ENCODE assay signal across 28 cellular contexts in genomic region chr3:74862501-74862900, GRCh38.
"Had no signal": no experiment of that assay in that cellular context is flagged by ENCODE, and none has a peak within 500 bp of the region (broad histone marks: within the 10 kb centered on the region; RNA-seq: fewer than 3 reads in every experiment).

No MANE protein-coding gene starts in this region.

- H3K4me3 ChIP-seq: adrenal gland, ascending aorta, coronary artery, esophagus squamous epithelium, hepatocyte, left ventricle myocardium inferior, ovary, psoas muscle, right atrium auricular region, spleen, thoracic aorta, upper lobe of left lung had no signal

- ATAC-seq: activated T-cell treated with anti-CD3 and anti-CD28 coated beads, Interleukin-2, amount 50 U/mL, for 4 hours; foreskin keratinocyte; natural killer cell treated with Interleukin-12 subunit alpha and Interleukin-12 subunit beta and Interleukin-15 and Interleukin-18, amount 100 ng/mL, for 72 hours; psoas muscle; WTC11 had no signal

- DNase-seq: activated CD4-positive, alpha-beta T cell treated with anti-CD3 and anti-CD28 coated beads, Interleukin-2, amount 50 U/mL, for 4 hours; activated CD8-positive, alpha-beta memory T cell treated with anti-CD3 and anti-CD28 coated beads for 24 hours; activated CD8-positive, alpha-beta memory T cell treated with anti-CD3 and anti-CD28 coated beads, Interleukin-2, amount 50 U/mL, for 48 hours; activated naive CD4-positive, alpha-beta T cell; activated T-cell treated with anti-CD3 and anti-CD28 coated beads, Interleukin-2, amount 50 U/mL, for 4 hours; adrenal gland; endodermal cell; esophagus squamous epithelium; glutamatergic neuron; immature natural killer cell; kidney glomerular epithelial cell; left ventricle myocardium inferior; ovary; psoas muscle; spleen; stimulated activated CD4-positive, alpha-beta T cell treated with anti-CD3 and anti-CD28 coated beads, Interleukin-4, amount 100 ng/mL, for 1 hour; stimulated activated naive CD4-positive, alpha-beta T cell; T1000; upper lobe of left lung had no signal

- FAIRE-seq: bronchial epithelial cell had no signal
